Comparison of ENCODE assay signal across 1 cellular context in genomic region chr2:9276901-9277455, GRCh38.
TF ChIP-seq lines count a peak whose summit lies in the region.

No MANE protein-coding gene starts in this region.

TF ChIP-seq in WTC11, 78 proteins besides CTCF, POLR2A, EP300 and RAD21:
- TF ChIP-seq HMGXB4 (CRISPR knock-in tag; IDR thresholded peaks at IDR 0.05) (no peak), E2F5 (CRISPR knock-in tag; IDR thresholded peaks at IDR 0.05) (no peak), FOXP4 (CRISPR knock-in tag; IDR thresholded peaks at IDR 0.05) (no peak), SMAD3 (CRISPR knock-in tag; IDR thresholded peaks at IDR 0.05; ENCODE audit: borderline replicate concordance) (no peak), MLX (CRISPR knock-in tag; IDR thresholded peaks at IDR 0.05) (no peak), AFF4 (CRISPR knock-in tag; IDR thresholded peaks at IDR 0.05; ENCODE audit: borderline replicate concordance) (no peak), HMGA2 (CRISPR knock-in tag; IDR thresholded peaks at IDR 0.05) (no peak), ZNF317 (CRISPR knock-in tag; IDR thresholded peaks at IDR 0.05; ENCODE audit: borderline replicate concordance, low read depth) (no peak), E2F4 (CRISPR knock-in tag; IDR thresholded peaks at IDR 0.05; ENCODE audit: borderline replicate concordance, low read depth) (no peak), E2F1 (CRISPR knock-in tag; IDR thresholded peaks at IDR 0.05) (no peak), USF1 (CRISPR knock-in tag; IDR thresholded peaks at IDR 0.05) (no peak), ZNF423 (CRISPR knock-in tag; IDR thresholded peaks at IDR 0.05) (no peak), GTF2I (CRISPR knock-in tag; conservative IDR thresholded peaks at IDR 0.05) (no peak)
